In the genomic region with DNA sequence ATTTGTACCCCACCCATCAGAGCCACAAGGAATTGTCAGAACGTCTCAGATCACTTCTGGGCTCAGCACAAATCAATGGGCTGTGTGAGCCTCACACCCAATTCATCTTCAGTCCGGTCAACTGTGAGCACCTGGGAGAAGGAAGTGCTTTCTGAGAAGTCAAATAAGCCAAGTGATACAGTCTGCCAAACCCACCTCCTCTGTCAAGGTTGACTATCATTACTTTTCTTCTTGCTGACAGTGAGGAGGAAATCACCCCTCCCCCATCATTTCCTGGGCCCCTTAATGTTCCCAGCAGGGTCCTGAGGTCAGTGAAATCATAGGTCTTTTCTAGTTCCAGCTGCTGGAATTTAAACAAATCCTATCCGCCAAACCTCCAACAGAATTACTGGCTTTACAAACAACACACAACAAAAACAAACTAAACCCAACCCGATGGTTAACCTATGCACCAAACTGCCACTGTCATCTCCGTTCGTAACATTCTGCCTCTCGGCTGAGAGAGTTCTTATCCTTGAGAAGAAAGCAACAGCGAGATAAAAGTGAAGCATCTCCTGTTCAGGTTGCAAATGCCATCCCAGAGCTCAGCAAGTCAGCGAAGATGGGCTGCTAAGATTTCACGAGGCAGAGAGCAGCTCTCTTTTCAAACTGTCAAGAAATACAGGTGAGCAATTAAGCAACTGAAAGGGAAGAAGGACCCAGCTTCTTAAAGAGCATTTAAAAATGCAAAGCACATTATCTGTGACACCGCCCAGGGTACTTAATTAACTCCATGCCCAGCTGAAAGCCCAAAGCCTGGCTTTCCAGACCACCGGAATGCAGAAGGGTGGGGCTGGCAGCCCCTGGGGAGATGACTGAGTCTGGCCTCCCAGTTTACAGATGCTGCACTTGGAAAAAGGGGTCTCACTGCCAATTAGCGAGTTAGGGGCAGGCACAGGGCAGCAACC, we compare ENCODE assay signal across 15 cellular contexts. TPM values are rescaled to one million over a fixed set of nuclear protein-coding genes. Genes with fewer than 3 reads are reported as not detected.
A peak's percentile ranks its signal among the peaks of the same experiment; 100 is the strongest.
DNase-seq lines count a peak whose midpoint lies in the region; ATAC-seq and TF ChIP-seq lines count a peak whose summit lies in the region.
"Had no signal": no experiment of that assay in that cellular context is flagged by ENCODE, and none has a peak within 500 bp of the region (broad histone marks: within the 10 kb centered on the region; RNA-seq: fewer than 3 reads in every experiment).

No MANE protein-coding gene starts in this region.

- WGBS in right cardiac atrium: 69% methylated on average over 13 of the region's 13 CpGs
- 79 to 80% (median 79%) methylated on average over 13 of the region's 13 CpGs for WGBS in psoas muscle, 3 donors

- TF ChIP-seq CTCF in psoas muscle (IDR thresholded peaks at IDR 0.05): no peak

- H3K9me3 Mint-ChIP-seq in stimulated activated naive CD8-positive, alpha-beta T cell treated with anti-CD3 and anti-CD28 coated beads, Interleukin-15, amount 100 ng/mL, for 72 hours: no peaks in the 10 kb centered on the region

- intact Hi-C loops in right cardiac atrium (cut with DNase I) (no loop called here), cardiac septum (cut with DNase I) (no loop called here), psoas muscle (cut with DNase I) (no loop called here)

- H3K4me3 Mint-ChIP-seq in stimulated activated naive CD8-positive, alpha-beta T cell treated with anti-CD3 and anti-CD28 coated beads, Interleukin-15, amount 100 ng/mL, for 72 hours: peak overlapping the region; percentile 65

- no peaks in the 10 kb centered on the region for H3K27me3 ChIP-seq in right cardiac atrium (ENCODE audit: control insufficient read depth, insufficient read depth)
- H3K27me3 ChIP-seq in SJCRH30: no peaks in the 10 kb centered on the region
- no peaks in the 10 kb centered on the region for H3K27me3 ChIP-seq in iPS-15b (ENCODE audit: control insufficient read depth, insufficient read depth, low read length)
- H3K27me3 ChIP-seq in psoas muscle (ENCODE audit: insufficient read depth in 3 of 3, low read length in 2 of 3): no peaks in the 10 kb centered on the region
- H3K27me3 ChIP-seq: cardiac muscle cell, foreskin keratinocyte had no signal

- DNase-seq in right cardiac atrium: no peak
- no peak for DNase-seq in cardiac septum (ENCODE audit: low spot score)
- DNase-seq in SJCRH30: peak; percentile 39 to 47
- DNase-seq in stimulated activated naive CD8-positive, alpha-beta T cell treated with anti-CD3 and anti-CD28 coated beads, Interleukin-15, amount 100 ng/mL, for 72 hours: no peak
- DNase-seq in stimulated activated CD4-positive, alpha-beta T cell treated with anti-CD3 and anti-CD28 coated beads, Interleukin-4, amount 100 ng/mL, for 4 hours: no peak
- DNase-seq in psoas muscle: no peak
- DNase-seq: foreskin keratinocyte, left cardiac atrium, NCI-H1092 treated with DMSO at 0.1 percent for 48 hours, SW 1271 had no signal

- ATAC-seq in right cardiac atrium (no peak), HG03460 (IDR thresholded peaks at IDR 0.05; ENCODE audit: unreplicated experiment) (no peak), psoas muscle (no peak)
- no peak for ATAC-seq in stimulated activated naive CD8-positive, alpha-beta T cell treated with anti-CD3 and anti-CD28 coated beads, Interleukin-15, amount 100 ng/mL, for 72 hours

- peaks cover 79% of the 10 kb centered on the region for H3K4me1 Mint-ChIP-seq in stimulated activated naive CD8-positive, alpha-beta T cell treated with anti-CD3 and anti-CD28 coated beads, Interleukin-15, amount 100 ng/mL, for 72 hours

- H3K4me3 ChIP-seq in right cardiac atrium (ENCODE audit: low read length) (no peak overlapping the region), SJCRH30 (peak overlapping the region; percentile 24), iPS-15b (ENCODE audit: low read depth, low read length) (peak overlapping the region; percentile 24), psoas muscle (no peak overlapping the region)
- H3K4me3 ChIP-seq: cardiac muscle cell, thoracic aorta had no signal

- peak overlapping the region; percentile 26 for H3K27ac ChIP-seq in right cardiac atrium (ENCODE audit: low read length)
- no peak overlapping the region; the same call in 1 of the 2 replicates for H3K27ac ChIP-seq in SJCRH30
- no peak overlapping the region for H3K27ac ChIP-seq in psoas muscle
- H3K27ac ChIP-seq: cardiac muscle cell, foreskin keratinocyte, parathyroid adenoma, thoracic aorta had no signal

- peaks cover 21% of the 10 kb centered on the region for H3K4me1 ChIP-seq in right cardiac atrium (ENCODE audit: control insufficient read depth, insufficient read depth, low read length)
- H3K4me1 ChIP-seq in SJCRH30: peaks cover 20% of the 10 kb centered on the region
- peaks cover 22% of the 10 kb centered on the region for H3K4me1 ChIP-seq in iPS-15b (ENCODE audit: control insufficient read depth, insufficient read depth, low read length)
- peaks cover 28% of the 10 kb centered on the region for H3K4me1 ChIP-seq in psoas muscle
- H3K4me1 ChIP-seq: parathyroid adenoma had no signal

- H3K27ac Mint-ChIP-seq in stimulated activated naive CD8-positive, alpha-beta T cell treated with anti-CD3 and anti-CD28 coated beads, Interleukin-15, amount 100 ng/mL, for 72 hours: peak overlapping the region; percentile 66 to 89

- no peaks in the 10 kb centered on the region for H3K36me3 ChIP-seq in SJCRH30
- no peaks in the 10 kb centered on the region for H3K36me3 ChIP-seq in iPS-15b (ENCODE audit: control insufficient read depth, insufficient read depth, low read length)
- H3K36me3 ChIP-seq in psoas muscle (ENCODE audit: insufficient read depth in 1 of 2, low read depth in 1 of 2): peaks cover 0 to 5% of the 10 kb centered on the region in 2 donors
- H3K36me3 ChIP-seq: cardiac muscle cell, thoracic aorta had no signal

- peak overlapping the region; percentile 32 for H3K9ac ChIP-seq in iPS-15b (ENCODE audit: low read depth, low read length)
- H3K9ac ChIP-seq: parathyroid adenoma had no signal

- H3K9me3 ChIP-seq in right cardiac atrium (ENCODE audit: control insufficient read depth, low read length) (no peaks in the 10 kb centered on the region), SJCRH30 (replicated peaks) (no peaks in the 10 kb centered on the region), iPS-15b (ENCODE audit: control insufficient read depth, insufficient read depth, low read length) (no peaks in the 10 kb centered on the region), psoas muscle (no peaks in the 10 kb centered on the region)
- H3K9me3 ChIP-seq: thoracic aorta had no signal

- H3K27me3 Mint-ChIP-seq in stimulated activated naive CD8-positive, alpha-beta T cell treated with anti-CD3 and anti-CD28 coated beads, Interleukin-15, amount 100 ng/mL, for 72 hours: no peaks in the 10 kb centered on the region

RNA-seq across cellular contexts. Expression of gene GFOD1, which starts 24.7 kb away (rescaled TPM):
- total RNA-seq in right cardiac atrium (10 to 100 TPM; 51.0 to 81.7 (median 54.7) TPM), cardiac septum (54.0 TPM), psoas muscle (10 to 100 TPM; 16.7 to 34.2 (median 23.9) TPM)
- polyA plus RNA-seq in right cardiac atrium (30.3 TPM), psoas muscle (10 to 100 TPM in 1 of 3 donors, 1 to 10 TPM in 2; 5.9 to 12.0 (median 8.3) TPM)
- 1.7 and 2.9 TPM in 2 replicates for total RNA-seq in SJCRH30 (2014; rRNA removed; shearing (Covaris generic))

Comparison
In these comparisons a context has a peak if more than half of its experiments do, and no peak if none do; other contexts are left out.
1. DNase-seq: peak in SJCRH30 (2 of 2); none in right cardiac atrium (0 of 3), cardiac septum (single experiment), stimulated activated naive CD8-positive, alpha-beta T cell treated with anti-CD3 and anti-CD28 coated beads, Interleukin-15, amount 100 ng/mL, for 72 hours (0 of 2), stimulated activated CD4-positive, alpha-beta T cell treated with anti-CD3 and anti-CD28 coated beads, Interleukin-4, amount 100 ng/mL, for 4 hours (0 of 2) and psoas muscle (0 of 2).
2. H3K4me3 ChIP-seq: peak in SJCRH30 (single experiment) and iPS-15b (single experiment); none in right cardiac atrium (single experiment) and psoas muscle (single experiment).